30 cellular contexts compared by ENCODE assay signal in the genomic region with DNA sequence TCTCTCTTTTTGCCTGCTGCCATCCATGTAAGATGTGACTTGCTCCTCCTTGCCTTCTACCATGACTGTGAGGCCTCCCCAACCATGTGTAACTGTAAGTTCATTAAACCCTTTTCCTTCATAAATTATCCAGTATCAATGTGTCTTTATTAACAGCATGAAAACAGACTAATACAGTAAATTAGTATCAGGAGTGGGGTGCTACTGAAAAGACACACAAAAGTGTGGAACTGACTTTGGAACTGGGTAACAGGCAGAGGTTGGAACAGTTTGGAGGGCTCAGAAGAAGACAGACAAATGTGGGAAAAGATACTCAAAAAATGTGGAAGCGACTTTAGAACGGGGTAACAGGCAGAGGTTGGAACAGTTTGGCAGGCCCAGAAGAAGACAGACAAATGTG.
"Had no signal": no experiment of that assay in that cellular context is flagged by ENCODE, and none has a peak within 500 bp of the region (broad histone marks: within the 10 kb centered on the region; RNA-seq: fewer than 3 reads in every experiment).

No MANE protein-coding gene starts in this region.

- H3K4me3 ChIP-seq: colonic mucosa, coronary artery, dorsolateral prefrontal cortex, esophagus muscularis mucosa, esophagus squamous epithelium, gastrocnemius medialis, gastroesophageal sphincter, heart left ventricle, heart right ventricle, hepatocyte had no signal

- H3K27ac ChIP-seq: colonic mucosa, coronary artery, dorsolateral prefrontal cortex, epithelial cell of prostate, esophagus muscularis mucosa, esophagus squamous epithelium, foreskin keratinocyte, gastrocnemius medialis, gastroesophageal sphincter, heart left ventricle, heart right ventricle, hepatocyte had no signal

- H3K27me3 Mint-ChIP-seq: dendritic cell treated with granulocyte-macrophage colony-stimulating factor and Interleukin-4, amounts not matched to agents 40 ng/mL and 50 ng/mL, for 4 days; effector memory CD8-positive, alpha-beta T cell had no signal

- H3K4me3 Mint-ChIP-seq: dendritic cell treated with granulocyte-macrophage colony-stimulating factor and Interleukin-4, amounts not matched to agents 40 ng/mL and 50 ng/mL, for 4 days; effector memory CD8-positive, alpha-beta T cell; endodermal cell had no signal

- H3K4me2 ChIP-seq: hepatocyte had no signal

- H3K4me1 ChIP-seq: colonic mucosa, esophagus muscularis mucosa, esophagus squamous epithelium, foreskin keratinocyte, gastrocnemius medialis, gastroesophageal sphincter, heart left ventricle, heart right ventricle had no signal

- H3K79me2 ChIP-seq: hepatocyte had no signal

- H3K27me3 ChIP-seq: colonic mucosa, dorsolateral prefrontal cortex, esophagus muscularis mucosa, esophagus squamous epithelium, foreskin keratinocyte, gastrocnemius medialis, gastroesophageal sphincter, heart left ventricle, heart right ventricle, hepatocyte had no signal

- FAIRE-seq: colon, endometrium, endothelial cell of umbilical vein, frontal cortex had no signal

- H2AFZ ChIP-seq: hepatocyte had no signal

- ATAC-seq: effector memory CD8-positive, alpha-beta T cell; esophagus mucosa; foreskin keratinocyte; gastrocnemius medialis; gastroesophageal sphincter; heart left ventricle; heart right ventricle had no signal

- H3K27ac Mint-ChIP-seq: dendritic cell treated with granulocyte-macrophage colony-stimulating factor and Interleukin-4, amounts not matched to agents 40 ng/mL and 50 ng/mL, for 4 days; effector memory CD8-positive, alpha-beta T cell; endodermal cell had no signal

- H3K9me3 ChIP-seq: gastrocnemius medialis had no signal

- H3K4me1 Mint-ChIP-seq: endodermal cell had no signal

- H3K36me3 ChIP-seq: colonic mucosa, esophagus muscularis mucosa, esophagus squamous epithelium, gastrocnemius medialis, gastroesophageal sphincter, heart left ventricle, heart right ventricle had no signal

- DNase-seq: colonic mucosa; cortex of kidney; dermis blood vessel endothelial cell; dorsolateral prefrontal cortex; effector CD4-positive, alpha-beta T cell; effector CD8-positive, alpha-beta T cell; effector memory CD4-positive, alpha-beta T cell; effector memory CD8-positive, alpha-beta T cell; endodermal cell; erythroblast; esophagus squamous epithelium; foreskin fibroblast; foreskin keratinocyte; foreskin melanocyte; gastrocnemius medialis; glutamatergic neuron; head of caudate nucleus; heart left ventricle; heart right ventricle had no signal
